ENCODE assay signal across 6 cellular contexts in genomic region chr7:100895956-100896742, GRCh38. TPM values are rescaled to one million over a fixed set of nuclear protein-coding genes. Genes with fewer than 3 reads are reported as not detected.
DNase-seq lines count a peak whose midpoint lies in the region; ATAC-seq lines count a peak whose summit lies in the region.

No MANE protein-coding gene starts in this region.

- peak overlapping the region; percentile 14 for H3K4me3 ChIP-seq in rectal smooth muscle tissue (ENCODE audit: low read length)

- H3K4me1 ChIP-seq in rectal smooth muscle tissue (ENCODE audit: control insufficient read depth, insufficient read depth, low read length): no peaks in the 10 kb centered on the region

- no peak for ATAC-seq in sciatic nerve
- ATAC-seq in GM19395 (IDR thresholded peaks at IDR 0.05; ENCODE audit: unreplicated experiment): no peak

- H3K9ac ChIP-seq in rectal smooth muscle tissue (ENCODE audit: low read length): no peak overlapping the region

- peaks cover 15% of the 10 kb centered on the region for H3K27me3 ChIP-seq in rectal smooth muscle tissue (ENCODE audit: control insufficient read depth, insufficient read depth, low read length)

- DNase-seq in stimulated activated CD4-positive, alpha-beta T cell treated with anti-CD3 and anti-CD28 coated beads, Interleukin-15, amount 100 ng/mL, for 24 hours: peak; percentile 53
- DNase-seq in stimulated activated CD4-positive, alpha-beta T cell treated with anti-CD3 and anti-CD28 coated beads, Interleukin-4, amount 100 ng/mL, for 24 hours: no peak
- peak; percentile 82 for DNase-seq in ecto neural progenitor cell (ENCODE audit: low spot score)
- DNase-seq in sciatic nerve (ENCODE audit: low spot score): no peak

- no peak overlapping the region for H3K27ac ChIP-seq in rectal smooth muscle tissue (ENCODE audit: low read depth, low read length)

- H3K36me3 ChIP-seq in rectal smooth muscle tissue (ENCODE audit: control insufficient read depth, insufficient read depth, low read length): no peaks in the 10 kb centered on the region

- intact Hi-C loops in sciatic nerve (cut with DNase I): loop anchor here (5.0 kb wide), 1 partner anchor 161 kb away; no protein-coding TSS in a partner anchor

RNA-seq across cellular contexts. Expression of gene ACHE, which starts 0.5 kb away (rescaled TPM):
- total RNA-seq in sciatic nerve: 0.94 TPM

RNA-seq across cellular contexts. Expression of gene UFSP1, which starts 6.6 kb away (rescaled TPM):
- 2.9 TPM for total RNA-seq in sciatic nerve

RNA-seq across cellular contexts. Expression of gene SRRT, which starts 21.2 kb away (rescaled TPM):
- total RNA-seq in sciatic nerve: 114 TPM

RNA-seq across cellular contexts. Expression of gene TRIP6, which starts 29.0 kb away (rescaled TPM):
- total RNA-seq in sciatic nerve: 62.6 TPM

RNA-seq across cellular contexts. Expression of gene SLC12A9, which starts 43.6 kb away (rescaled TPM):
- total RNA-seq in sciatic nerve: 28.7 TPM

Comparison
In these comparisons a context has a peak if more than half of its experiments do, and no peak if none do; other contexts are left out.
1. DNase-seq: peak in stimulated activated CD4-positive, alpha-beta T cell treated with anti-CD3 and anti-CD28 coated beads, Interleukin-15, amount 100 ng/mL, for 24 hours (single experiment) and ecto neural progenitor cell (single experiment); none in stimulated activated CD4-positive, alpha-beta T cell treated with anti-CD3 and anti-CD28 coated beads, Interleukin-4, amount 100 ng/mL, for 24 hours (single experiment) and sciatic nerve (single experiment).